Comparison of ENCODE assay signal across 10 cellular contexts in genomic region chr20:44068780-44069191, GRCh38.
A peak's percentile ranks its signal among the peaks of the same experiment; 100 is the strongest.
DNase-seq lines count a peak whose midpoint lies in the region; ATAC-seq and TF ChIP-seq lines count a peak whose summit lies in the region.
"Had no signal": no experiment of that assay in that cellular context is flagged by ENCODE, and none has a peak within 500 bp of the region (broad histone marks: within the 10 kb centered on the region; RNA-seq: fewer than 3 reads in every experiment).

No MANE protein-coding gene starts in this region.

- peak overlapping the region; percentile 68 for H3K4me3 Mint-ChIP-seq in dendritic cell treated with granulocyte-macrophage colony-stimulating factor and Interleukin-4, amounts not matched to agents 40 ng/mL and 50 ng/mL, for 4 days

- no peaks in the 10 kb centered on the region for H3K9me3 Mint-ChIP-seq in dendritic cell treated with granulocyte-macrophage colony-stimulating factor and Interleukin-4, amounts not matched to agents 40 ng/mL and 50 ng/mL, for 4 days

- H3K27me3 Mint-ChIP-seq in dendritic cell treated with granulocyte-macrophage colony-stimulating factor and Interleukin-4, amounts not matched to agents 40 ng/mL and 50 ng/mL, for 4 days = peaks cover 5% of the 10 kb centered on the region

- peak; percentile 69 for DNase-seq in activated CD8-positive, alpha-beta memory T cell treated with anti-CD3 and anti-CD28 coated beads for 24 hours
- no peak for DNase-seq in activated CD8-positive, alpha-beta memory T cell treated with anti-CD3 and anti-CD28 coated beads, Interleukin-2, amount 50 U/mL, for 4 hours
- peak; percentile 83 for DNase-seq in MV-4-11 (lab: John Stamatoyannopoulos, UW)
- DNase-seq in transverse colon = no peak
- no peak for DNase-seq in EL
- no peak for DNase-seq in NCI-H510A (lab: John Stamatoyannopoulos, UW)
- DNase-seq: body of pancreas, NCI-H446 treated with DMSO at 0.1 percent for 48 hours had no signal

- H3K36me3 Mint-ChIP-seq in dendritic cell treated with granulocyte-macrophage colony-stimulating factor and Interleukin-4, amounts not matched to agents 40 ng/mL and 50 ng/mL, for 4 days (ENCODE audit: low read depth) = no peaks in the 10 kb centered on the region

- H3K36me3 ChIP-seq in transverse colon = no peaks in the 10 kb centered on the region

- H3K27me3 ChIP-seq in transverse colon = no peaks in the 10 kb centered on the region
- H3K27me3 ChIP-seq: body of pancreas had no signal

- TF ChIP-seq EP300 in transverse colon (IDR thresholded peaks at IDR 0.05; ENCODE audit: low read depth) = no peak

- in situ Hi-C loops in transverse colon (cut with MboI; ENCODE audit: low pct_ligation_motif_present in 1 of 4, low pct_unique_long_range_greater_than_20kb in 1 of 4, low sequenced_read_pairs in 3 of 4) = no loop called here

- intact Hi-C loops in dendritic cell treated with granulocyte-macrophage colony-stimulating factor and Interleukin-4, amounts not matched to agents 40 ng/mL and 50 ng/mL, for 4 days (cut with micrococcal nuclease) = no loop called here
- intact Hi-C loops in transverse colon (cut with DNase I; ENCODE audit: low total_unique reads) = no loop called here

- TF ChIP-seq CTCF in transverse colon (IDR thresholded peaks at IDR 0.05) = no peak

- no peak for TF ChIP-seq POLR2A in transverse colon (IDR thresholded peaks at IDR 0.05)

- H3K4me3 ChIP-seq in transverse colon = no peak overlapping the region
- H3K4me3 ChIP-seq: body of pancreas had no signal

- 80% methylated on average over 18 of the region's 18 CpGs; no CpG with 5 or more reads in 1 of the 2 donors for WGBS in transverse colon (ENCODE audit: low coverage in 1 of 2), 2 donors

- peaks cover 47% of the 10 kb centered on the region for H3K4me1 Mint-ChIP-seq in dendritic cell treated with granulocyte-macrophage colony-stimulating factor and Interleukin-4, amounts not matched to agents 40 ng/mL and 50 ng/mL, for 4 days (ENCODE audit: low read depth)

- no peaks in the 10 kb centered on the region for H3K4me1 ChIP-seq in transverse colon
- H3K4me1 ChIP-seq: body of pancreas had no signal

- H3K9me3 ChIP-seq in transverse colon = no peaks in the 10 kb centered on the region
- H3K9me3 ChIP-seq: body of pancreas had no signal

- H3K27ac Mint-ChIP-seq in dendritic cell treated with granulocyte-macrophage colony-stimulating factor and Interleukin-4, amounts not matched to agents 40 ng/mL and 50 ng/mL, for 4 days = peak overlapping the region; percentile 46

- H3K27ac ChIP-seq in transverse colon = peak overlapping the region; percentile 7 to 58 (median 43)
- H3K27ac ChIP-seq: body of pancreas had no signal

- no peak for ATAC-seq in HG02970 (IDR thresholded peaks at IDR 0.05; ENCODE audit: low FRiP score, unreplicated experiment)
- ATAC-seq: body of pancreas had no signal

Comparison
In these comparisons a context has a peak if more than half of its experiments do, and no peak if none do; other contexts are left out.
1. DNase-seq: peak in activated CD8-positive, alpha-beta memory T cell treated with anti-CD3 and anti-CD28 coated beads for 24 hours (single experiment) and MV-4-11 (single experiment); none in activated CD8-positive, alpha-beta memory T cell treated with anti-CD3 and anti-CD28 coated beads, Interleukin-2, amount 50 U/mL, for 4 hours (single experiment), transverse colon (single experiment), EL (single experiment) and NCI-H510A (single experiment).